Comparison of ENCODE assay signal across 8 cellular contexts in the genomic region with DNA sequence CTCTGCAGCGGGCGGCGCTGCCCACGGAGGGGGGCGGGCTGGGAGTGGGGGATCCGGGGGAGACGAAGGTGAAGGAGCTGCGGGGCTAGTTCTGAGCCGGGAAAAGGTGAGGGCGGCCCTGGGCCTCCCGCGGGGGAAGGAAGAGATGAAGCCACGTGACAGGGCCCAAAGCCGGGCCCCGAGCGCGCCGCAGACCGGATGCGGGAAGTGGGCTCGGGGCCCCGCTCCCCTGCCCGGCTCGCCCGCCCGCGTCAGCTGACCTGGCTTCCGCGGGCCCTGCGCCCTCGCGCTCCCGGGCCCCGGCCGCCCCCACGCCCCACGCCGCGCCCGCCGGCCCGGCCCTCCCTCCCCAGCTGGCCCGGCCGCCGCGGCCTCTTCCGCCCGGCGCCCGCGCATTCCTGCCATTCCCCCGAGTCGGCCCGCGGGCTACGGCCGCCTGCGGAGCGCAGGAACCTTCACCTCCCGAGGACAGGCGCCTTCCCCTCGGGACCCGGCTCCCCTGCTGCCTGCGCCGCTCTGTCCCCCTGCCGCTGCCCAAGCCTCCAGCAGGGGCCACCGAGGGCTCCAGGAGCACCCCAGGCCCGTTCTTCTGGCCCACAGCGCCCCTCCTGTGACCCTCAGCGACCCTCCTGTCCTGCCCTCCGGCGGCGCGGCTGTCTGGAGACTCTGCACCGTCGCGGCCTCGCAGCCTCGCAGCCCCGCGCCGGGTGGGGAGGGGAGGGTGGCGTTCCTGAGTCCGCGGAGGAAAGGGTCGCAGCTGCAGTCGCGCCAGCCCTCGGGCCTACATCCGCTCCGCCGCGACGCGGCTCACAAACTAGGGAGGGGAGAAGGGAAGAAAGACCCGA. TPM values are rescaled to one million over a fixed set of nuclear protein-coding genes. Genes with fewer than 3 reads are reported as not detected.
A peak's percentile ranks its signal among the peaks of the same experiment; 100 is the strongest.
DNase-seq lines count a peak whose midpoint lies in the region; ATAC-seq, FAIRE-seq and TF ChIP-seq lines count a peak whose summit lies in the region.

No MANE protein-coding gene starts in this region.

- no peaks in the 10 kb centered on the region for H4K20me1 ChIP-seq in Loucy (ENCODE audit: insufficient read depth, low read length, poor library complexity, severe bottlenecking)

- H3K27ac ChIP-seq in kidney (ENCODE audit: low read depth in 2 of 2, low read length in 2 of 2) = peak overlapping the region; percentile 86 to 91

- H3K4me1 ChIP-seq in Loucy (ENCODE audit: insufficient read depth, low read length, poor library complexity, severe bottlenecking) = peaks cover 68% of the 10 kb centered on the region
- H3K4me1 ChIP-seq in kidney (ENCODE audit: control insufficient read depth in 1 of 2, insufficient read depth in 1 of 2, low read depth in 1 of 2, low read length in 2 of 2) = peaks cover 8 to 16% of the 10 kb centered on the region in 2 donors

- peak; percentile 52 for ATAC-seq in GM21786 (IDR thresholded peaks at IDR 0.05; ENCODE audit: unreplicated experiment)

- H2AFZ ChIP-seq in Loucy (ENCODE audit: low read length) = peak overlapping the region; percentile 60

- TF ChIP-seq CTCF in GM06990 (IDR thresholded peaks at IDR 0.05; ENCODE audit: insufficient read depth, low read length, poor library complexity, severe bottlenecking) (peak; percentile 55), Loucy (conservative IDR thresholded peaks at IDR 0.05; ENCODE audit: low read length) (peak; percentile 63), kidney (IDR thresholded peaks at IDR 0.05; ENCODE audit: borderline replicate concordance, extremely low read depth, insufficient read depth) (no peak)

- H3F3A ChIP-seq in Loucy (ENCODE audit: low read depth) = peaks cover 3% of the 10 kb centered on the region; the same call in 1 of the 2 replicates

- intact Hi-C loops in kidney (cut with DNase I) = no loop called here

- H3K79me2 ChIP-seq in Loucy (ENCODE audit: insufficient read depth, low read length) = peaks cover 27% of the 10 kb centered on the region

- H3K9me3 ChIP-seq in Loucy (ENCODE audit: insufficient read depth, low read depth, low read length) = no peaks in the 10 kb centered on the region
- no peaks in the 10 kb centered on the region for H3K9me3 ChIP-seq in kidney (ENCODE audit: control insufficient read depth in 1 of 2, low read length in 2 of 2)

- DNase-seq in GM06990 (ENCODE audit: extremely low read depth, insufficient read length) (peak; percentile 91), kidney (peak; percentile 94), cortex of kidney (lab: John Stamatoyannopoulos, UW) (no peak)
- peak; percentile 39 to 80 (median 60) for DNase-seq in activated CD4-positive, CD25-positive, alpha-beta regulatory T cell (lab: John Stamatoyannopoulos, UW)
- DNase-seq in central memory CD4-positive, alpha-beta T cell = peak; percentile 82
- peak; percentile 85 for DNase-seq in stimulated activated CD4-positive, alpha-beta T cell treated with anti-CD3 and anti-CD28 coated beads, Interleukin-15, amount 100 ng/mL, for 24 hours

- H3K36me3 ChIP-seq in GM06990 (ENCODE audit: control insufficient read depth, insufficient read depth, low read length) (peaks cover 6% of the 10 kb centered on the region; the same call in 1 of the 2 replicates), Loucy (ENCODE audit: insufficient read depth, low read length) (no peaks in the 10 kb centered on the region), kidney (ENCODE audit: control insufficient read depth in 1 of 2, insufficient read depth in 2 of 2, low read length in 2 of 2) (no peaks in the 10 kb centered on the region)

- peak overlapping the region; percentile 82 for H3K4me2 ChIP-seq in Loucy (ENCODE audit: low read depth, low read length, poor library complexity, severe bottlenecking)

- peak overlapping the region; percentile 90 for H3K9ac ChIP-seq in Loucy (ENCODE audit: low read depth, low read length, poor library complexity, severe bottlenecking)
- H3K9ac ChIP-seq in kidney (ENCODE audit: low read length in 2 of 2) = peak overlapping the region in 1 of 2 donors; percentile 53

- FAIRE-seq in kidney (lab: Jason Lieb, UNC) = no peak

- H3K27me3 ChIP-seq in GM06990 (replicated peaks; ENCODE audit: control insufficient read depth, insufficient read depth, low read length) = no peaks in the 10 kb centered on the region
- H3K27me3 ChIP-seq in Loucy (ENCODE audit: insufficient read depth, low read length, poor library complexity, severe bottlenecking) = no peaks in the 10 kb centered on the region

- H3K9me2 ChIP-seq in Loucy (replicated peaks; ENCODE audit: low read depth, low read length) = no peaks in the 10 kb centered on the region

- H3K4me3 ChIP-seq in GM06990 (replicated peaks; ENCODE audit: low read depth, low read length) (peak overlapping the region; percentile 78), Loucy (ENCODE audit: low read length, poor library complexity, severe bottlenecking) (peak overlapping the region; percentile 77), kidney (ENCODE audit: low read length in 2 of 2) (peak overlapping the region; percentile 25 to 61)

RNA-seq across cellular contexts. Expression of a gene that starts 20.4 kb away (rescaled TPM):
- 2.8 TPM for total RNA-seq in kidney
- 0.69 TPM for polyA plus RNA-seq in kidney (ENCODE audit: insufficient read depth, low read depth, low replicate concordance)
